ENCODE assay signal across 20 cellular contexts in the genomic region with DNA sequence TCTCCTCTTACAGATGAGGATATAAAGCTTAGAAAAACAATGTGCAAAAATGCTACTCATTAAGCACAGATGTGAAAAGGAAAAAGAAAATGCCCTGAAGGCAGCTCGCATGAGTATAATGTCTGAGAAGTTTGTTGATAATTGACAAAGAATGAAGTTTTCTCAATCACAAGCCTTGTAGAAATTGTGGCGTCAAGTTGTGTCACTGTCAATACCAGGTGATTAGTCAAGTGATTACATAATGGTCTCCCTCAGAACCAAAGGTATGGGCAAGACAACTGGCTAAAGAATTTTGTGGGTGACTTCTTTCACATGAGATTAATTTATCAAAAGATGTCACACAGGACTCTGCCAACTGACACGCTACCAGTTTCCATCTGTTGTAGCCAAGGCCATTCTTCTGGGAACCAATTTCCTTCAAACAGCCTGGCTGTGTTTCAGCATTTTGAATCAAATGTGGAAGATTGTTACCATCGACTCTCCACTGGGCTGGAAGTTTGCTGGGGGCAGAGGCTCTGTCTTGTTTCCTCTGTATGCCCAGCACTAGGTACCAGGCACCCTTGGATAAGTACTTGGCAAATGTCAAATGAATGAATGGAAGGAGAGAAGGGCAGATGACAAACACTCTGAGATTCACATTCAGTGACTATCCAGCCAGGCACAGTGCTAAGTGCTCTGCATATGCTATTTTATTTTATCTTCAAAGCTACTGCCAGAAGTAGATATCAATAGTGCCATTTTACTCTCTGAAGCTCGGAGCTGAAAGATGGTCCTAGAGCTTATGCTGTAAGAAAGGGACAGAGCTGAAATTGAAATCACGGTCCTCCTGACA. TPM values are rescaled to one million over a fixed set of nuclear protein-coding genes. Genes with fewer than 3 reads are reported as not detected.
A peak's percentile ranks its signal among the peaks of the same experiment; 100 is the strongest.
DNase-seq lines count a peak whose midpoint lies in the region; ATAC-seq and TF ChIP-seq lines count a peak whose summit lies in the region.
"Had no signal": no experiment of that assay in that cellular context is flagged by ENCODE, and none has a peak within 500 bp of the region (broad histone marks: within the 10 kb centered on the region; RNA-seq: fewer than 3 reads in every experiment).

No MANE protein-coding gene starts in this region.

- in situ Hi-C loops in HAP-1 (cut with MboI; ENCODE audit: low sequenced_read_pairs): no loop called here

- WGBS in mesenchymal stem cell: 98% methylated on average over 6 of the region's 6 CpGs

- peak overlapping the region; percentile 50 for H4K91ac ChIP-seq in mesenchymal stem cell (ENCODE audit: low read length)

- peak overlapping the region in 1 of 2 experiments; percentile 33 for H3K18ac ChIP-seq in mesenchymal stem cell (ENCODE audit: low read depth in 1 of 2, low read length in 2 of 2)

- H2BK15ac ChIP-seq in mesenchymal stem cell (ENCODE audit: low read depth, poor library complexity, severe bottlenecking): no peak overlapping the region

- no peak overlapping the region for H2AFZ ChIP-seq in HCT116 (ENCODE audit: low read depth, low read length, poor library complexity, severe bottlenecking)
- H2AFZ ChIP-seq in mesenchymal stem cell (ENCODE audit: low read depth, low read length): no peak overlapping the region

- H2BK5ac ChIP-seq in mesenchymal stem cell (ENCODE audit: low read depth, low read length, poor library complexity, severe bottlenecking): no peak overlapping the region

- no peaks in the 10 kb centered on the region for H3K9me2 ChIP-seq in HCT116 (ENCODE audit: insufficient read depth)

- no peak overlapping the region for H4K8ac ChIP-seq in mesenchymal stem cell (ENCODE audit: low read length)

- H3K36me3 ChIP-seq in HCT116 (ENCODE audit: control insufficient read depth in 1 of 2, insufficient read depth in 2 of 2, low read length in 2 of 2) (no peaks in the 10 kb centered on the region), mesenchymal stem cell (ENCODE audit: control insufficient read depth in 1 of 2, insufficient read depth in 2 of 2, low read depth in 1 of 2, low read length in 2 of 2) (no peaks in the 10 kb centered on the region), HAP-1 (replicated peaks) (no peaks in the 10 kb centered on the region), uterus (no peaks in the 10 kb centered on the region)
- H3K36me3 ChIP-seq: right lobe of liver had no signal

- no peak overlapping the region for H3K27ac ChIP-seq in HCT116 (ENCODE audit: low read depth, low read length)
- no peak overlapping the region for H3K27ac ChIP-seq in mesenchymal stem cell (ENCODE audit: low read length, poor library complexity, severe bottlenecking)
- H3K27ac ChIP-seq in uterus: no peak overlapping the region

- no peak overlapping the region for H3K4me3 Mint-ChIP-seq in chondrocyte (ENCODE audit: unreplicated experiment)
- H3K4me3 Mint-ChIP-seq: endodermal cell, HFFc6 had no signal

- no TSS peak for BruUV-seq in HCT116 (replicated peaks; lab: Mats Ljungman, UMichigan)

- peak overlapping the region; percentile 82 for H2AK5ac ChIP-seq in mesenchymal stem cell (ENCODE audit: low read length, severe bottlenecking)

- no peak overlapping the region for H3K4me3 ChIP-seq in AG09309 (ENCODE audit: control insufficient read depth, low read depth, low read length)
- H3K4me3 ChIP-seq in HCT116 (replicated peaks in 1 of 2; ENCODE audit: low read depth in 1 of 2, low read length in 2 of 2): no peak overlapping the region
- no peak overlapping the region for H3K4me3 ChIP-seq in mesenchymal stem cell (ENCODE audit: insufficient read depth in 1 of 2, low read depth in 1 of 2, low read length in 2 of 2)
- H3K4me3 ChIP-seq in HAP-1: no peak overlapping the region
- H3K4me3 ChIP-seq in uterus: no peak overlapping the region
- H3K4me3 ChIP-seq: lung, right lobe of liver had no signal

- POLR2A ChIA-PET in HCT116 (lab: Charles Lee): no interaction called here

- CTCF ChIA-PET in HCT116 (lab: Charles Lee): no interaction called here

- H3K4me2 ChIP-seq in HCT116 (ENCODE audit: low read length) (no peak overlapping the region), mesenchymal stem cell (ENCODE audit: low read length, poor library complexity, severe bottlenecking) (no peak overlapping the region)

- H3K9me3 Mint-ChIP-seq in chondrocyte (ENCODE audit: low read depth): no peaks in the 10 kb centered on the region
- H3K9me3 Mint-ChIP-seq: endodermal cell, HFFc6 had no signal

- DNase-seq in AG09309 (ENCODE audit: low read depth) (peak; percentile 84), HCT116 (ENCODE audit: low read depth, low spot score) (no peak), chondrocyte (ENCODE audit: low spot score) (no peak), mesenchymal stem cell (no peak), HAP-1 (ENCODE audit: low spot score in 2 of 2) (no peak), uterus (no peak)
- DNase-seq in stimulated activated naive CD4-positive, alpha-beta T cell treated with Interleukin-2 at 50 U/mL for 16 hours (lab: John Stamatoyannopoulos, UW): no peak
- DNase-seq: activated naive CD4-positive, alpha-beta T cell treated with anti-CD3 and anti-CD28 coated beads, Interleukin-2, amount 50 U/mL, for 16 hours; activated T-cell treated with anti-CD3 and anti-CD28 coated beads, Interleukin-2, amount 50 U/mL, for 48 hours; DMS53; endodermal cell; HFFc6; NCI-H146; NCI-H69; nucleus accumbens; right lobe of liver; Right ventricle myocardium superior; SW 1271 had no signal

- no peaks in the 10 kb centered on the region for H3K79me2 ChIP-seq in HCT116 (ENCODE audit: insufficient read depth, low read length)

- H2BK12ac ChIP-seq in mesenchymal stem cell (ENCODE audit: low read length in 2 of 2): no peak overlapping the region

- H3K4me1 ChIP-seq in HCT116 (ENCODE audit: control insufficient read depth in 1 of 2, insufficient read depth in 2 of 2, low read length in 2 of 2): peaks cover under 1 to 1% of the 10 kb centered on the region in 2 experiments; a peak in 2 of 4 replicates
- no peaks in the 10 kb centered on the region for H3K4me1 ChIP-seq in mesenchymal stem cell (ENCODE audit: control insufficient read depth, insufficient read depth, low read depth, low read length)
- H3K4me1 ChIP-seq in HAP-1: no peaks in the 10 kb centered on the region
- no peaks in the 10 kb centered on the region for H3K4me1 ChIP-seq in uterus

- H3K14ac ChIP-seq in mesenchymal stem cell (ENCODE audit: low read length in 2 of 2): no peak overlapping the region

- H3K36me3 Mint-ChIP-seq in chondrocyte (ENCODE audit: low read depth): peaks cover 2% of the 10 kb centered on the region

- no peak for TF ChIP-seq POLR2A in HCT116 (IDR thresholded peaks at IDR 0.05; ENCODE audit: borderline replicate concordance, extremely low read depth, insufficient read depth, insufficient read length)
- no peak for TF ChIP-seq POLR2A in uterus (IDR thresholded peaks at IDR 0.05)

- TF ChIP-seq CTCF in AG09309 (IDR thresholded peaks at IDR 0.05; ENCODE audit: control insufficient read depth, insufficient read depth, low read depth, low read length, missing control alignments) (no peak), HCT116 (IDR thresholded peaks at IDR 0.05 in 2 of 3, conservative IDR thresholded peaks at IDR 0.05 in 1 of 3; ENCODE audit: borderline replicate concordance in 1 of 3, insufficient read depth in 1 of 3, low read depth in 2 of 3, low read length in 2 of 3) (no peak), chondrocyte (IDR thresholded peaks at IDR 0.05) (no peak), uterus (IDR thresholded peaks at IDR 0.05) (no peak)

- H3K79me1 ChIP-seq in mesenchymal stem cell (replicated peaks; ENCODE audit: low read length, poor library complexity, severe bottlenecking): peaks cover 1% of the 10 kb centered on the region

- H3K27ac Mint-ChIP-seq in chondrocyte (ENCODE audit: unreplicated experiment): peak overlapping the region; percentile 6
- H3K27ac Mint-ChIP-seq: endodermal cell, HFFc6 had no signal

- H3K27me3 Mint-ChIP-seq in chondrocyte (ENCODE audit: low read depth): no peaks in the 10 kb centered on the region

- H3K4me1 Mint-ChIP-seq in chondrocyte (ENCODE audit: low read depth): peaks cover 52% of the 10 kb centered on the region

- intact Hi-C loops in HCT116 (cut with micrococcal nuclease) (no loop called here), uterus (cut with DNase I; ENCODE audit: low total_unique reads) (loop anchor here (10.0 kb wide), 1 partner anchor 473 kb away; no protein-coding TSS in a partner anchor)

- H3K9me3 ChIP-seq in HCT116 (ENCODE audit: control insufficient read depth in 1 of 2, insufficient read depth in 1 of 2, low read depth in 1 of 2, low read length in 2 of 2) (no peaks in the 10 kb centered on the region), mesenchymal stem cell (ENCODE audit: control insufficient read depth, low read length) (no peaks in the 10 kb centered on the region), HAP-1 (no peaks in the 10 kb centered on the region), uterus (no peaks in the 10 kb centered on the region)
- H3K9me3 ChIP-seq: right lobe of liver had no signal

- no peak for TF ChIP-seq RAD21 in HCT116 (IDR thresholded peaks at IDR 0.05; ENCODE audit: low read depth)

- no peaks in the 10 kb centered on the region for H4K20me1 ChIP-seq in HCT116 (ENCODE audit: insufficient read depth)

- no peak overlapping the region for H3K23ac ChIP-seq in mesenchymal stem cell (ENCODE audit: low read length in 2 of 2)

- H3K27me3 ChIP-seq in HCT116 (ENCODE audit: insufficient read depth, low read length) (peaks cover 9% of the 10 kb centered on the region; the same call in 1 of the 2 replicates), mesenchymal stem cell (ENCODE audit: control insufficient read depth in 1 of 2, insufficient read depth in 1 of 2, low read length in 2 of 2) (no peaks in the 10 kb centered on the region), HAP-1 (ENCODE audit: low read depth) (peaks cover 18% of the 10 kb centered on the region), uterus (no peaks in the 10 kb centered on the region)
- H3K27me3 ChIP-seq: right lobe of liver had no signal

- RAD21 ChIA-PET in HCT116 (lab: Charles Lee; ENCODE audit: low non-redundant PET in 1 of 2, low total read pairs in 2 of 2, uncharacterized antibody in 2 of 2, unreplicated experiment in 2 of 2): interaction anchor here in 1 of 2 experiments (0.6 kb wide), 1 partner anchor 195 kb away, joined by 3 read pairs; no protein-coding TSS in a partner anchor

- H3K9ac ChIP-seq in HCT116 (ENCODE audit: low read length) (no peak overlapping the region), mesenchymal stem cell (ENCODE audit: low read length) (no peak overlapping the region)

- H3K4ac ChIP-seq in mesenchymal stem cell (ENCODE audit: low read depth in 1 of 2, low read length in 2 of 2): no peak overlapping the region

- ATAC-seq in HCT116 (0 out of 2 replicates have a peak, but pooled peaks have one; percentile 6), esophagus mucosa (no peak)

- no peak overlapping the region for H2BK120ac ChIP-seq in mesenchymal stem cell (ENCODE audit: low read depth, low read length)

TF ChIP-seq in HCT116, 20 proteins besides CTCF, POLR2A, EP300 and RAD21 (continues in another document):
- TF ChIP-seq POLR2AphosphoS5 (IDR thresholded peaks at IDR 0.05; ENCODE audit: low read depth, low read length) (no peak), SRF (IDR thresholded peaks at IDR 0.05; ENCODE audit: low read depth) (no peak)

RNA-seq across cellular contexts. Expression of a gene that starts 5.9 kb away (rescaled TPM):
- total RNA-seq in HCT116 (2021; ENCODE audit: unreplicated experiment) (11.1 TPM), chondrocyte (30,644 to 36,263 TPM (median 31,288 TPM) in 3 replicates), esophagus mucosa (24.2 TPM), uterus (1,000 to 10,000 TPM in 1 of 4 donors, 100 to 1,000 TPM in 3; 218 to 1,074 (median 261) TPM)
- 5.3 and 6.3 TPM in 2 replicates for polyA plus RNA-seq in HCT116 (2012)
- polyA plus RNA-seq in mesenchymal stem cell (2013, experiment 1 of 2): 1,493 TPM
- 1,327 TPM for polyA plus RNA-seq in mesenchymal stem cell (2013, experiment 2 of 2)

Comparison
In these comparisons a context has a peak if more than half of its experiments do, and no peak if none do; other contexts are left out.
1. RNA of a gene that starts 5.9 kb away (total RNA-seq): 30,644 to 36,263 TPM in chondrocyte; 218 to 1,074 TPM in uterus, 24.2 TPM in esophagus mucosa (single experiment) and 11.1 TPM in HCT116 (single experiment); every median in the first group is over 10 times any median in the second.